Comparison of ENCODE assay signal across 8 cellular contexts in genomic region chr14:68792022-68792829, GRCh38. TPM values are rescaled to one million over a fixed set of nuclear protein-coding genes. Genes with fewer than 3 reads are reported as not detected.
DNase-seq lines count a peak whose midpoint lies in the region; ATAC-seq, FAIRE-seq and TF ChIP-seq lines count a peak whose summit lies in the region.

No MANE protein-coding gene starts in this region.

- H3K4me1 Mint-ChIP-seq in naive B cell = peaks cover 48 to 55% (median 53%) of the 10 kb centered on the region in 3 donors

- no peak for TF ChIP-seq POLR2A in GM12892 (IDR thresholded peaks at IDR 0.05; ENCODE audit: low read depth, low read length)

- H3K27ac ChIP-seq in effector memory CD4-positive, alpha-beta T cell (ENCODE audit: insufficient read depth, low read length, poor library complexity, severe bottlenecking) = peak overlapping the region; percentile 100

- in situ Hi-C loops in ACHN (cut with HindIII; ENCODE audit: low pct_ligation_motif_present, low pct_unique_long_range_greater_than_20kb, low sequenced_read_pairs) = no loop called here

- H3K4me3 ChIP-seq in effector memory CD4-positive, alpha-beta T cell (ENCODE audit: insufficient read depth, low read depth, low read length, poor library complexity, severe bottlenecking) = peak overlapping the region; percentile 98

- H3K27me3 Mint-ChIP-seq in naive B cell = no peaks in the 10 kb centered on the region

- H3K9me3 ChIP-seq in effector memory CD4-positive, alpha-beta T cell (ENCODE audit: control insufficient read depth, low read length) = no peaks in the 10 kb centered on the region

- peaks cover 49% of the 10 kb centered on the region for H3K4me1 ChIP-seq in effector memory CD4-positive, alpha-beta T cell (ENCODE audit: control insufficient read depth, insufficient read depth, low read length, poor library complexity, severe bottlenecking)

- peak overlapping the region; percentile 99 to 100 (median 100) for H3K27ac Mint-ChIP-seq in naive B cell

- peaks cover 18% of the 10 kb centered on the region for H3K36me3 ChIP-seq in effector memory CD4-positive, alpha-beta T cell (ENCODE audit: control insufficient read depth, insufficient read depth, low read length)

- H3K9me3 Mint-ChIP-seq in naive B cell = peaks cover 0 to 3% (median 0%) of the 10 kb centered on the region in 7 donors

- H3K4me3 Mint-ChIP-seq in naive B cell = peak overlapping the region; percentile 91 to 100 (median 99)

- ATAC-seq in naive B cell (ENCODE audit: low read depth in 2 of 2) (no peak), HG03196 (IDR thresholded peaks at IDR 0.05; ENCODE audit: unreplicated experiment) (no peak)

- H3K27me3 ChIP-seq in effector memory CD4-positive, alpha-beta T cell (replicated peaks; ENCODE audit: control insufficient read depth, insufficient read depth, low read length, poor library complexity, severe bottlenecking) = no peaks in the 10 kb centered on the region

- FAIRE-seq in GM12892 (lab: Jason Lieb, UNC) = peak; percentile 14

- DNase-seq in GM12892 (ENCODE audit: insufficient read length) (no peak), RPMI8226 (peak; percentile 46), naive B cell (no peak), NCI-H1417 treated with DMSO at 0.1 percent for 48 hours (lab: John Stamatoyannopoulos, UW) (no peak), hippocampal formation (lab: John Stamatoyannopoulos, UW) (no peak), ACHN (no peak)
- no peak for DNase-seq in effector memory CD4-positive, alpha-beta T cell

- H3K36me3 Mint-ChIP-seq in naive B cell = peaks cover 26 to 37% of the 10 kb centered on the region in 2 donors

RNA-seq across cellular contexts. Expression of gene ZFP36L1, which starts 0.6 kb away (rescaled TPM):
- 61.9 TPM for polyA plus RNA-seq in GM12892 (2012; ENCODE audit: missing spikeins)
- 100 to 1,000 TPM in 5 of 6 donors, 10 to 100 TPM in 1; 99.2 to 447 (median 302) TPM for polyA plus RNA-seq in naive B cell (ENCODE audit: low read depth in 6 of 6)
